ENCODE assay signal across 8 cellular contexts in genomic region chr12:56299853-56300643, GRCh38. TPM values are rescaled to one million over a fixed set of nuclear protein-coding genes. Genes with fewer than 3 reads are reported as not detected.
DNase-seq lines count a peak whose midpoint lies in the region; ATAC-seq, FAIRE-seq and TF ChIP-seq lines count a peak whose summit lies in the region.

Gene CS, minus strand, starts transcription at chr12:56300330. Its CDS starts 129 bp downstream, at chr12:56300201.

- CTCF ChIA-PET in AG04449 (lab: Yijun Ruan, JAX), result interaction anchor here (0.8 to 3.6 kb wide), 8 partner anchors 22 to 182 kb away, joined by 3 to 21 read pairs (median 4); partner anchors contain the start of genes SMARCC2 and ZC3H10

- peak within 1 kb of the TSS; percentile 93 for H3K4me3 ChIP-seq in AG04449 (ENCODE audit: low read depth, low read length)
- peak within 1 kb of the TSS; percentile 91 for H3K4me3 ChIP-seq in WI38 (ENCODE audit: low read depth, low read length)
- H3K4me3 ChIP-seq in bronchial epithelial cell (ENCODE audit: low read depth, low read length), result peak within 1 kb of the TSS; percentile 77
- peak within 1 kb of the TSS; percentile 96 for H3K4me3 ChIP-seq in smooth muscle cell

- no peak for FAIRE-seq in bronchial epithelial cell (lab: Jason Lieb, UNC)

- peak; percentile 92 for ATAC-seq in GM18907 (IDR thresholded peaks at IDR 0.05; ENCODE audit: unreplicated experiment)
- peak; percentile 90 for ATAC-seq in HG03159 (IDR thresholded peaks at IDR 0.05; ENCODE audit: unreplicated experiment)

- H3K4me2 ChIP-seq in smooth muscle cell, result peak within 1 kb of the TSS; percentile 84

- DNase-seq in AG04449 (ENCODE audit: low read depth, low spot score) (peak; percentile 67), NCI-H2227 treated with DMSO at 0.1 percent for 48 hours (lab: John Stamatoyannopoulos, UW) (peak; percentile 95), bronchial epithelial cell (ENCODE audit: low read depth) (peak; percentile 91), iPS-NIHi11 (ENCODE audit: low spot score) (peak; percentile 97), smooth muscle cell (lab: John Stamatoyannopoulos, UW; ENCODE audit: unreplicated experiment) (peak; percentile 82)

- H3K36me3 ChIP-seq in bronchial epithelial cell (ENCODE audit: control insufficient read depth, insufficient read depth, low read length), result peaks cover 7% of the 10 kb centered on the region
- no peaks in the 10 kb centered on the region for H3K36me3 ChIP-seq in smooth muscle cell (ENCODE audit: low read depth)

- H3K27me3 ChIP-seq in bronchial epithelial cell (ENCODE audit: control insufficient read depth, insufficient read depth, low read length) (no peaks in the 10 kb centered on the region), smooth muscle cell (ENCODE audit: low read depth) (no peaks in the 10 kb centered on the region)

- peaks cover 31% of the 10 kb centered on the region for H4K20me1 ChIP-seq in smooth muscle cell (ENCODE audit: low read depth)

- peak within 1 kb of the TSS; percentile 83 for H2AFZ ChIP-seq in smooth muscle cell (ENCODE audit: low read depth)

- H3K79me2 ChIP-seq in smooth muscle cell (ENCODE audit: low read depth), result peaks cover 46% of the 10 kb centered on the region

- no peaks in the 10 kb centered on the region for H3K9me3 ChIP-seq in smooth muscle cell (replicated peaks; ENCODE audit: low read depth)

- peaks cover 22% of the 10 kb centered on the region for H3F3A ChIP-seq in smooth muscle cell (ENCODE audit: low read depth)

- peaks cover 16% of the 10 kb centered on the region for H3K4me1 ChIP-seq in smooth muscle cell (ENCODE audit: low read depth)

- peak within 1 kb of the TSS; percentile 91 for H3K27ac ChIP-seq in smooth muscle cell (ENCODE audit: low read depth)

- WGBS in smooth muscle cell (ENCODE audit: low lambda C conversion rate), result under 1% methylated on average over 59 of the region's 63 CpGs

- POLR2A ChIA-PET in AG04449 (lab: Yijun Ruan, JAX), result interaction anchor here (0.6 to 1.6 kb wide), 5 partner anchors 13 to 164 kb away, joined by 3 to 6 read pairs (median 4); partner anchors contain the start of genes CNPY2 and RNF41

- TF ChIP-seq CTCF in AG04449 (IDR thresholded peaks at IDR 0.05; ENCODE audit: insufficient read depth, low read length, missing control alignments), result no peak
- no peak for TF ChIP-seq CTCF in WI38 (IDR thresholded peaks at IDR 0.05; ENCODE audit: low read depth, low read length)
- no peak for TF ChIP-seq CTCF in bronchial epithelial cell (IDR thresholded peaks at IDR 0.05; ENCODE audit: insufficient read depth, low read length, severe bottlenecking)
- TF ChIP-seq CTCF in smooth muscle cell (IDR thresholded peaks at IDR 0.05; ENCODE audit: borderline replicate concordance, insufficient read depth, poor library complexity, severe bottlenecking), result no peak

- peak within 1 kb of the TSS; percentile 87 for H3K9ac ChIP-seq in smooth muscle cell (ENCODE audit: low read depth)

RNA-seq across cellular contexts. Expression of gene CS, which starts in this region (rescaled TPM):
- total RNA-seq in bronchial epithelial cell (64.8 and 89.4 TPM in 2 replicates), smooth muscle cell (96.5 and 138 TPM in 2 replicates)
- 83.3 and 107 TPM in 2 replicates for polyA plus RNA-seq in smooth muscle cell

Comparison
In these comparisons a context has a peak if more than half of its experiments do, and no peak if none do; other contexts are left out.
1. Peak in every context shown above with its lines: DNase-seq, ATAC-seq, H3K4me3 ChIP-seq and H3K27ac ChIP-seq.